In genomic region chr18:79749251-79750191, GRCh38 we compare ENCODE assay signal across 1 cellular context.
TF ChIP-seq lines count a peak whose summit lies in the region.

No MANE protein-coding gene starts in this region.

TF ChIP-seq in WTC11, 78 proteins besides CTCF, POLR2A, EP300 and RAD21 (continued from another document):
- TF ChIP-seq AFF4 (CRISPR knock-in tag; IDR thresholded peaks at IDR 0.05; ENCODE audit: borderline replicate concordance) (no peak), GTF2I (CRISPR knock-in tag; conservative IDR thresholded peaks at IDR 0.05) (no peak), ELF4 (CRISPR knock-in tag; IDR thresholded peaks at IDR 0.05; ENCODE audit: low read depth) (no peak), NFATC4 (CRISPR knock-in tag; IDR thresholded peaks at IDR 0.05) (no peak), ZMAT4 (CRISPR knock-in tag; IDR thresholded peaks at IDR 0.05) (no peak)
TF ChIP-seq in WTC11: peak in this region for 0.
